9 cellular contexts compared by ENCODE assay signal in the genomic region with DNA sequence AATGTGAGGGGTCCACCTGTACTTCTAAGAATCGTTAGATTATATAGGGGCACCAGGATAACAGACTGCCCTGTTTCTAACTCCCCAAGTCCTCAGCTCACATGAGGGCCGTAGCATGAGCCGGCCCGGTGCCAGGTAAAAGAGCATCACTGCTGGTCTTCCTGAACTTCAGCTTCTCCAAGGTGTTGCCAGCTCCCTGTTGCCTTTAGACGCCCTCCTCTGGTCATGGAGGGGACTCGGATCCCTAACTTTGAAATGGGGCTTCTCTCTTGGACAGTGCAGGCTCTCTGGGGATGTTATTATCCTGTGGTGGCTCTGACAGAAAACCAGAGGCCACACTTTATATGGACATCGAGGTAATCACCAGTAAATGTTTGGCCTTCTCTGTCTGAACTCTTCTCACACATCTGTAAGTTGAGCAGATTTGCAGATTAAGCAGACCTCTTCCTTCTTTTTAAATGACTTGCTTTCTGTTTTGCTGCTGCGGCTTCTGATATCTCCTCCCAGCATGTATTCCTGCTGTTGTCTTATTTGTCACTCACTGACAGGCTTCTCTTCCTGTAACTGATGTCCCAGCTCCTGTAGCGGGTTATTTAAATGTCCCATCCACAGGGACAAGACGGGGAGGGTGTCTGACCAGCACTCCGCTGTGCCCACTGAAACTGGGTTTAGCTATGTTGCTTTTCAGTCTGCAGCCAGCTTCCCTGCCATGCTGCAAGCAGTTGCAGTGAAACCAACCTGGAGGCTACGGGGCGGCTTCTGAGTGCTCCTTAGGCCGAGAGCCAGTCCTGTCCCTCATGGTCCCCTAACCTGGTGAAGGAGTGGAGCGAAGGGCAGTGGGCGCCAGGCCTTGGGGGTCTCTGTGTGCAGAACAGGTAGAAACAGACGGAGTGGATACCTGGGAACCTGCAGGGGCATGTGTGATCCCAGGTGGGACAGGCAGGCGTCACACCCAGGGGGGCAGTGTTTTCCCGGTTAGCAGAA.
DNase-seq lines count a peak whose midpoint lies in the region; ATAC-seq, FAIRE-seq and TF ChIP-seq lines count a peak whose summit lies in the region.
"Had no signal": no experiment of that assay in that cellular context is flagged by ENCODE, and none has a peak within 500 bp of the region (broad histone marks: within the 10 kb centered on the region; RNA-seq: fewer than 3 reads in every experiment).

No MANE protein-coding gene starts in this region.

- peak overlapping the region; percentile 19 for H3K4me3 Mint-ChIP-seq in stimulated activated naive CD8-positive, alpha-beta T cell treated with anti-CD3 and anti-CD28 coated beads, Interleukin-15, Interleukin-2, amounts not matched to agents 100 ng/mL and 50 ng/mL, for 24 hours

- no peak for DNase-seq in stimulated activated naive CD8-positive, alpha-beta T cell treated with anti-CD3 and anti-CD28 coated beads, Interleukin-15, Interleukin-2, amounts not matched to agents 100 U/mL and 50 U/mL, for 24 hours
- DNase-seq in RCC 7860 (ENCODE audit: low spot score) (no peak), H54 (ENCODE audit: insufficient read length, low spot score) (no peak)

- no peaks in the 10 kb centered on the region for H3K27me3 Mint-ChIP-seq in stimulated activated naive CD8-positive, alpha-beta T cell treated with anti-CD3 and anti-CD28 coated beads, Interleukin-15, Interleukin-2, amounts not matched to agents 100 ng/mL and 50 ng/mL, for 24 hours

- H3K9me3 Mint-ChIP-seq in stimulated activated naive CD8-positive, alpha-beta T cell treated with anti-CD3 and anti-CD28 coated beads, Interleukin-15, Interleukin-2, amounts not matched to agents 100 ng/mL and 50 ng/mL, for 24 hours, result no peaks in the 10 kb centered on the region

- H3K4me1 ChIP-seq in iPS-15b (ENCODE audit: control insufficient read depth, insufficient read depth, low read length), result peaks cover 21% of the 10 kb centered on the region

- H3K9ac ChIP-seq in iPS-15b (ENCODE audit: low read depth, low read length), result no peak overlapping the region

- H3K36me3 ChIP-seq in iPS-15b (ENCODE audit: control insufficient read depth, insufficient read depth, low read length), result peaks cover 15% of the 10 kb centered on the region
- H3K36me3 ChIP-seq: thyroid gland had no signal

- no peak for FAIRE-seq in RCC 7860 (lab: Jason Lieb, UNC)
- no peak for FAIRE-seq in H54 (lab: Jason Lieb, UNC)

- peak; percentile 47 for TF ChIP-seq CTCF in WI38 (IDR thresholded peaks at IDR 0.05; ENCODE audit: low read depth, low read length)

- peaks cover 81% of the 10 kb centered on the region for H3K4me1 Mint-ChIP-seq in stimulated activated naive CD8-positive, alpha-beta T cell treated with anti-CD3 and anti-CD28 coated beads, Interleukin-15, Interleukin-2, amounts not matched to agents 100 ng/mL and 50 ng/mL, for 24 hours (ENCODE audit: low read depth)

- no peaks in the 10 kb centered on the region for H3K9me3 ChIP-seq in iPS-15b (ENCODE audit: control insufficient read depth, insufficient read depth, low read length)
- H3K9me3 ChIP-seq: thyroid gland had no signal

- H3K4me3 ChIP-seq in WI38 (ENCODE audit: low read depth, low read length) (no peak overlapping the region), iPS-15b (ENCODE audit: low read depth, low read length) (peak overlapping the region; percentile 47)
- H3K4me3 ChIP-seq: thyroid gland had no signal

- no peak for ATAC-seq in stimulated activated naive CD8-positive, alpha-beta T cell treated with anti-CD3 and anti-CD28 coated beads, Interleukin-15, Interleukin-2, amounts not matched to agents 100 U/mL and 50 U/mL, for 24 hours
- ATAC-seq in HG03280 (IDR thresholded peaks at IDR 0.05; ENCODE audit: unreplicated experiment) (no peak), HG03432 (IDR thresholded peaks at IDR 0.05; ENCODE audit: unreplicated experiment) (no peak)

- H3K27me3 ChIP-seq in iPS-15b (ENCODE audit: control insufficient read depth, insufficient read depth, low read length), result no peaks in the 10 kb centered on the region
- H3K27me3 ChIP-seq: thyroid gland had no signal

- peak overlapping the region; percentile 77 for H3K27ac Mint-ChIP-seq in stimulated activated naive CD8-positive, alpha-beta T cell treated with anti-CD3 and anti-CD28 coated beads, Interleukin-15, Interleukin-2, amounts not matched to agents 100 ng/mL and 50 ng/mL, for 24 hours

- peaks cover 55% of the 10 kb centered on the region for H3K36me3 Mint-ChIP-seq in stimulated activated naive CD8-positive, alpha-beta T cell treated with anti-CD3 and anti-CD28 coated beads, Interleukin-15, Interleukin-2, amounts not matched to agents 100 ng/mL and 50 ng/mL, for 24 hours (ENCODE audit: low read depth)

- TF ChIP-seq POLR2A in H54 (IDR thresholded peaks at IDR 0.05; ENCODE audit: low read depth, low read length), result no peak
